ENCODE assay signal across 10 cellular contexts in genomic region chr19:49409441-49410029, GRCh38. TPM values are rescaled to one million over a fixed set of nuclear protein-coding genes. Genes with fewer than 3 reads are reported as not detected.
DNase-seq lines count a peak whose midpoint lies in the region; ATAC-seq and TF ChIP-seq lines count a peak whose summit lies in the region.
"Had no signal": no experiment of that assay in that cellular context is flagged by ENCODE, and none has a peak within 500 bp of the region (broad histone marks: within the 10 kb centered on the region; RNA-seq: fewer than 3 reads in every experiment).

No MANE protein-coding gene starts in this region.

- H3K4me3 Mint-ChIP-seq in T-helper 2 cell treated with Interferon-gamma antibody and Interleukin-4, amounts not matched to agents 5 μg/mL and 100 μg/mL, for 36 hours = peak overlapping the region; percentile 71

- peak; percentile 53 for DNase-seq in GM06990 (ENCODE audit: extremely low read depth, insufficient read length)
- no peak for DNase-seq in T-helper 2 cell treated with Interferon-gamma antibody and Interleukin-4, amounts not matched to agents 5 μg/mL and 100 μg/mL, for 36 hours (ENCODE audit: low spot score)
- peak; percentile 6 for DNase-seq in medulla oblongata (ENCODE audit: extremely low spot score)
- no peak for DNase-seq in glomerular visceral epithelial cell (ENCODE audit: extremely low spot score)
- DNase-seq in sciatic nerve (ENCODE audit: low spot score) = no peak
- DNase-seq: kidney glomerular epithelial cell, NCI-H1930 had no signal

- H3K27ac ChIP-seq in KOPT-K1 (ENCODE audit: low read depth, low read length, poor library complexity, severe bottlenecking) = peak overlapping the region; percentile 58

- H3K4me3 ChIP-seq in GM06990 (replicated peaks; ENCODE audit: low read depth, low read length) = no peak overlapping the region

- H3K36me3 ChIP-seq in GM06990 (ENCODE audit: control insufficient read depth, insufficient read depth, low read length) (no peaks in the 10 kb centered on the region), KOPT-K1 (ENCODE audit: insufficient read depth, low read length) (no peaks in the 10 kb centered on the region)

- H3K27me3 Mint-ChIP-seq in T-helper 2 cell treated with Interferon-gamma antibody and Interleukin-4, amounts not matched to agents 5 μg/mL and 100 μg/mL, for 36 hours (ENCODE audit: low read depth) = peaks cover 3% of the 10 kb centered on the region

- no peaks in the 10 kb centered on the region for H3K9me3 Mint-ChIP-seq in T-helper 2 cell treated with Interferon-gamma antibody and Interleukin-4, amounts not matched to agents 5 μg/mL and 100 μg/mL, for 36 hours

- intact Hi-C loops in sciatic nerve (cut with DNase I) = no loop called here

- H3K27ac Mint-ChIP-seq in T-helper 2 cell treated with Interferon-gamma antibody and Interleukin-4, amounts not matched to agents 5 μg/mL and 100 μg/mL, for 36 hours = peak overlapping the region; percentile 96

- no peak for TF ChIP-seq CTCF in GM06990 (IDR thresholded peaks at IDR 0.05; ENCODE audit: insufficient read depth, low read length, poor library complexity, severe bottlenecking)

- no peaks in the 10 kb centered on the region for H3K9me3 ChIP-seq in KOPT-K1 (ENCODE audit: insufficient read depth, low read length, poor library complexity, severe bottlenecking)

- H3K4me1 Mint-ChIP-seq in T-helper 2 cell treated with Interferon-gamma antibody and Interleukin-4, amounts not matched to agents 5 μg/mL and 100 μg/mL, for 36 hours (ENCODE audit: low read depth) = peaks cover 53% of the 10 kb centered on the region

- H3K36me3 Mint-ChIP-seq in T-helper 2 cell treated with Interferon-gamma antibody and Interleukin-4, amounts not matched to agents 5 μg/mL and 100 μg/mL, for 36 hours (ENCODE audit: low read depth) = peaks cover 5% of the 10 kb centered on the region

- H3K27me3 ChIP-seq in GM06990 (replicated peaks; ENCODE audit: control insufficient read depth, insufficient read depth, low read length) = no peaks in the 10 kb centered on the region

- no peak for ATAC-seq in GM21723 (IDR thresholded peaks at IDR 0.05; ENCODE audit: unreplicated experiment)
- ATAC-seq in sciatic nerve = no peak
- ATAC-seq: esophagus mucosa had no signal

RNA-seq across cellular contexts. Expression of gene PTH2, which starts 13.7 kb away (rescaled TPM):
- not detected for total RNA-seq in sciatic nerve
- total RNA-seq: esophagus mucosa had no signal

RNA-seq across cellular contexts. Expression of gene GFY, which starts 15.7 kb away (rescaled TPM):
- not detected for total RNA-seq in sciatic nerve
- total RNA-seq: esophagus mucosa had no signal

RNA-seq across cellular contexts. Expression of gene KASH5, which starts 21.5 kb away (rescaled TPM):
- total RNA-seq in sciatic nerve = not detected
- total RNA-seq: esophagus mucosa had no signal

RNA-seq across cellular contexts. Expression of gene SLC17A7, which starts 31.8 kb away (rescaled TPM):
- total RNA-seq in sciatic nerve = 3.8 TPM
- total RNA-seq: esophagus mucosa had no signal

RNA-seq across cellular contexts. Expression of gene PIH1D1, which starts 42.1 kb away (rescaled TPM):
- 73.2 TPM for total RNA-seq in sciatic nerve

Comparison
In these comparisons a context has a peak if more than half of its experiments do, and no peak if none do; other contexts are left out.
1. DNase-seq: peak in GM06990 (single experiment) and medulla oblongata (single experiment); none in T-helper 2 cell treated with Interferon-gamma antibody and Interleukin-4, amounts not matched to agents 5 μg/mL and 100 μg/mL, for 36 hours (single experiment), glomerular visceral epithelial cell (single experiment) and sciatic nerve (single experiment).